ENCODE assay signal across 14 cellular contexts in the genomic region with DNA sequence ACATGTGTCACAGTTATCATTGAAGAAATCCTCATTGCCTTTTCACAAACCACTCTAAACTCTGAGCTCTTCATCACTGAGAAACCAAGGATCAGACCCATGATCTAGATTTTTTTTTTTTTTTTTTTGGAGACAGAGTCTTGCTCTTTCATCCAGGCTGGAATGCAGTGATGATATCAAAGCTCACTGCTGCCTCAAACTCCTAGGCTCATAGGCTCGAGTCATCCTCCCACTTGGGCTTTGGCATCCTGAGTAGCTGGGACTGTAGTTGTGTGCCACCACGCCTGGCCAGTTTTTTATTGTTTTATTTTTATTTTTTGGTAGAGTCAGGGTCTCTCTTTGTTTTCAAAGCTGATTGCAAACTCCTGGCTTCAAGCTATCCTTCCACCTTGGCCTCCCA.
"Had no signal": no experiment of that assay in that cellular context is flagged by ENCODE, and none has a peak within 500 bp of the region (broad histone marks: within the 10 kb centered on the region; RNA-seq: fewer than 3 reads in every experiment).

No MANE protein-coding gene starts in this region.

- H3K27me3 ChIP-seq: ascending aorta, breast epithelium, foreskin keratinocyte, right atrium auricular region had no signal

- ATAC-seq: esophagus mucosa; foreskin keratinocyte; stimulated activated naive CD8-positive, alpha-beta T cell treated with anti-CD3 and anti-CD28 coated beads, Interleukin-15, amount 100 ng/mL, for 72 hours had no signal

- H3K27ac ChIP-seq: breast epithelium, foreskin keratinocyte, prostate gland, right atrium auricular region, VCaP had no signal

- H3K9me3 ChIP-seq: ascending aorta, breast epithelium, prostate gland, right atrium auricular region had no signal

- H3K4me1 ChIP-seq: ascending aorta, breast epithelium, foreskin keratinocyte, prostate gland, right atrium auricular region had no signal

- H3K4me3 ChIP-seq: ascending aorta, breast epithelium, prostate gland, right atrium auricular region had no signal

- H3K36me3 ChIP-seq: breast epithelium, prostate gland had no signal

- DNase-seq: activated CD4-positive, alpha-beta T cell treated with anti-CD3 and anti-CD28 coated beads for 1 hour; activated gamma-delta T cell; effector CD8-positive, alpha-beta T cell; foreskin keratinocyte; hippocampal formation; islet precursor cell; stimulated activated CD4-positive, alpha-beta T cell treated with anti-CD3 and anti-CD28 coated beads, Interleukin-4, amount 100 ng/mL, for 1 hour; stimulated activated naive CD8-positive, alpha-beta T cell treated with anti-CD3 and anti-CD28 coated beads, Interleukin-15, amount 100 ng/mL, for 72 hours had no signal
